16 cellular contexts compared by ENCODE assay signal in the genomic region with DNA sequence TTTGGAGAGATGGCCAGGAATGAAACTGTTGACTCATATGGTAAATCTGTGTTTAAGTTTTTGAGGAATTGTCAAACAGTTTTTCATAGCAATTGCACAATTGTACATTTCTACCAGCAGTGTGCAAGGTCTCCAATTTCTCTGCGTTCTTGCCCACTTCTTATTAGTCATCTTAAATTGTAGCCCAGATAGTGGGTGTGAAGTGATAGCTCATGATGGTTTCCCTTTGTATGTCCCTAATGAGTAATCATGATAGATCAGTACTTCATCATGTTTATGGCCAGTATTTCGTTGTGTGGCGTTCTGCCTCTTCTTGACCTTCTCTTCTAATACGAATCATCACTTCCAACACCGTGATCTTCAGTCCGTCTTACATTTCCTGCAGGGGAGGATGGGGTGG.
A peak's percentile ranks its signal among the peaks of the same experiment; 100 is the strongest.
DNase-seq lines count a peak whose midpoint lies in the region; ATAC-seq and TF ChIP-seq lines count a peak whose summit lies in the region.
"Had no signal": no experiment of that assay in that cellular context is flagged by ENCODE, and none has a peak within 500 bp of the region (broad histone marks: within the 10 kb centered on the region; RNA-seq: fewer than 3 reads in every experiment).

No MANE protein-coding gene starts in this region.

- peak; percentile 29 for ATAC-seq in mucosa of descending colon
- ATAC-seq: naive thymus-derived CD8-positive, alpha-beta T cell had no signal

- H3K9me3 ChIP-seq in mucosa of descending colon (no peaks in the 10 kb centered on the region), A673 (ENCODE audit: low read depth, low read length, poor library complexity, severe bottlenecking) (no peaks in the 10 kb centered on the region)

- H3K27me3 Mint-ChIP-seq in activated T-helper 2 cell treated with anti-CD3 and anti-CD28 coated beads, Interferon-gamma antibody, Interleukin-2, Interleukin-4, amounts not matched to agents 10 μg/mL and 5 μg/mL and 100 μg/mL, durations not matched to agents 14 hours and 24 hours and 36 hours (ENCODE audit: low read depth), result no peaks in the 10 kb centered on the region
- H3K27me3 Mint-ChIP-seq: CD4-positive, alpha-beta T cell; naive thymus-derived CD8-positive, alpha-beta T cell had no signal

- H3K36me3 Mint-ChIP-seq in activated T-helper 2 cell treated with anti-CD3 and anti-CD28 coated beads, Interferon-gamma antibody, Interleukin-2, Interleukin-4, amounts not matched to agents 10 μg/mL and 5 μg/mL and 100 μg/mL, durations not matched to agents 14 hours and 24 hours and 36 hours (ENCODE audit: low read depth), result no peaks in the 10 kb centered on the region
- H3K36me3 Mint-ChIP-seq: naive thymus-derived CD8-positive, alpha-beta T cell had no signal

- H3K4me3 ChIP-seq in BJ (ENCODE audit: low read depth, low read length) (no peak overlapping the region), mucosa of descending colon (no peak overlapping the region), A673 (ENCODE audit: low read depth, low read length, poor library complexity, severe bottlenecking) (no peak overlapping the region)

- DNase-seq in BJ (ENCODE audit: low read depth), result peak; percentile 86
- DNase-seq in LHCN-M2 (ENCODE audit: low read depth), result peak; percentile 89
- peak; percentile 6 for DNase-seq in dermis blood vessel endothelial cell
- no peak for DNase-seq in mucosa of descending colon
- DNase-seq in iPS-NIHi11 (ENCODE audit: low spot score), result no peak
- DNase-seq in GM19240 (ENCODE audit: insufficient read length, low spot score), result no peak
- DNase-seq in A673 (ENCODE audit: low spot score), result no peak
- DNase-seq in activated T-helper 2 cell treated with anti-CD3 and anti-CD28 coated beads, Interferon-gamma antibody, Interleukin-2, Interleukin-4, amounts not matched to agents 10 μg/mL and 5 μg/mL and 100 μg/mL, durations not matched to agents 14 hours and 24 hours and 36 hours (ENCODE audit: low spot score), result no peak
- DNase-seq: activated CD4-positive, alpha-beta T cell treated with anti-CD3 and anti-CD28 coated beads for 1 hour; activated T-cell treated with anti-CD3 and anti-CD28 coated beads, Interleukin-2, amount 50 U/mL, for 1 hour; CD4-positive, alpha-beta T cell; naive thymus-derived CD8-positive, alpha-beta T cell; NCI-H1048; NCI-H2227 treated with DMSO at 0.1 percent for 48 hours; retina; stimulated activated naive CD4-positive, alpha-beta T cell treated with Interleukin-2 at 50 U/mL for 16 hours had no signal

- H3K4me1 Mint-ChIP-seq in activated T-helper 2 cell treated with anti-CD3 and anti-CD28 coated beads, Interferon-gamma antibody, Interleukin-2, Interleukin-4, amounts not matched to agents 10 μg/mL and 5 μg/mL and 100 μg/mL, durations not matched to agents 14 hours and 24 hours and 36 hours (ENCODE audit: low read depth), result no peaks in the 10 kb centered on the region

- POLR2A ChIA-PET in BJ (lab: Charles Lee) (interaction anchor here (0.6 kb wide), 1 partner anchor 45 kb away, joined by 3 read pairs; no protein-coding TSS in a partner anchor), A673 (lab: Charles Lee; ENCODE audit: low non-redundant PET) (no interaction called here)

- no TSS peak for BruUV-seq in A673 (replicated peaks; lab: Mats Ljungman, UMichigan)

- H3K27me3 ChIP-seq in BJ (ENCODE audit: control insufficient read depth, insufficient read depth, low read length) (no peaks in the 10 kb centered on the region), A673 (replicated peaks; ENCODE audit: insufficient read depth, low read depth, low read length, poor library complexity) (no peaks in the 10 kb centered on the region)

- CTCF ChIA-PET in BJ (lab: Yijun Ruan, JAX) (no interaction called here), A673 (lab: Charles Lee) (no interaction called here)

- peaks cover 14% of the 10 kb centered on the region for H3K36me3 ChIP-seq in BJ (ENCODE audit: control insufficient read depth, insufficient read depth, low read length)
- no peaks in the 10 kb centered on the region for H3K36me3 ChIP-seq in mucosa of descending colon (ENCODE audit: low read depth)
- peaks cover 4% of the 10 kb centered on the region for H3K36me3 ChIP-seq in A673 (ENCODE audit: insufficient read depth, low read length, poor library complexity, severe bottlenecking)

- intact Hi-C loops in mucosa of descending colon (cut with DNase I, micrococcal nuclease), result no loop called here
- intact Hi-C loops in A673 (cut with micrococcal nuclease; ENCODE audit: unreplicated experiment), result no loop called here
- intact Hi-C loops in activated T-helper 2 cell treated with anti-CD3 and anti-CD28 coated beads, Interferon-gamma antibody, Interleukin-2, Interleukin-4, amounts not matched to agents 10 μg/mL and 5 μg/mL and 100 μg/mL, durations not matched to agents 14 hours and 24 hours and 36 hours (cut with micrococcal nuclease), result no loop called here

- H3K4me1 ChIP-seq in mucosa of descending colon (ENCODE audit: low read depth) (no peaks in the 10 kb centered on the region), A673 (ENCODE audit: insufficient read depth, low read length, poor library complexity, severe bottlenecking) (peaks cover 4% of the 10 kb centered on the region)

- no peak overlapping the region for H3K27ac Mint-ChIP-seq in activated T-helper 2 cell treated with anti-CD3 and anti-CD28 coated beads, Interferon-gamma antibody, Interleukin-2, Interleukin-4, amounts not matched to agents 10 μg/mL and 5 μg/mL and 100 μg/mL, durations not matched to agents 14 hours and 24 hours and 36 hours
- H3K27ac Mint-ChIP-seq: CD4-positive, alpha-beta T cell; naive thymus-derived CD8-positive, alpha-beta T cell had no signal

- no peak overlapping the region for H3K27ac ChIP-seq in A673 (ENCODE audit: low read depth, low read length, poor library complexity, severe bottlenecking)

- no peaks in the 10 kb centered on the region for H3K9me3 Mint-ChIP-seq in activated T-helper 2 cell treated with anti-CD3 and anti-CD28 coated beads, Interferon-gamma antibody, Interleukin-2, Interleukin-4, amounts not matched to agents 10 μg/mL and 5 μg/mL and 100 μg/mL, durations not matched to agents 14 hours and 24 hours and 36 hours
- H3K9me3 Mint-ChIP-seq: CD4-positive, alpha-beta T cell had no signal

- no peak overlapping the region for H3K4me3 Mint-ChIP-seq in activated T-helper 2 cell treated with anti-CD3 and anti-CD28 coated beads, Interferon-gamma antibody, Interleukin-2, Interleukin-4, amounts not matched to agents 10 μg/mL and 5 μg/mL and 100 μg/mL, durations not matched to agents 14 hours and 24 hours and 36 hours (ENCODE audit: low read depth)
- H3K4me3 Mint-ChIP-seq: CD4-positive, alpha-beta T cell; naive thymus-derived CD8-positive, alpha-beta T cell had no signal

- 0 out of 2 replicates have a peak, but pooled peaks have one; percentile 5 for TF ChIP-seq CTCF in BJ (IDR thresholded peaks at IDR 0.05; ENCODE audit: insufficient read depth, low read depth, low read length)
- TF ChIP-seq CTCF in mucosa of descending colon (IDR thresholded peaks at IDR 0.05), result no peak
- no peak for TF ChIP-seq CTCF in A673 (conservative IDR thresholded peaks at IDR 0.05; ENCODE audit: low read depth, low read length)

Comparison
In these comparisons a context has a peak if more than half of its experiments do, and no peak if none do; other contexts are left out.
1. DNase-seq: peak in BJ (single experiment), LHCN-M2 (single experiment) and dermis blood vessel endothelial cell (single experiment); none in mucosa of descending colon (0 of 3), iPS-NIHi11 (single experiment), GM19240 (single experiment), A673 (single experiment) and activated T-helper 2 cell treated with anti-CD3 and anti-CD28 coated beads, Interferon-gamma antibody, Interleukin-2, Interleukin-4, amounts not matched to agents 10 μg/mL and 5 μg/mL and 100 μg/mL, durations not matched to agents 14 hours and 24 hours and 36 hours (single experiment).